8 cellular contexts compared by ENCODE assay signal in the genomic region with DNA sequence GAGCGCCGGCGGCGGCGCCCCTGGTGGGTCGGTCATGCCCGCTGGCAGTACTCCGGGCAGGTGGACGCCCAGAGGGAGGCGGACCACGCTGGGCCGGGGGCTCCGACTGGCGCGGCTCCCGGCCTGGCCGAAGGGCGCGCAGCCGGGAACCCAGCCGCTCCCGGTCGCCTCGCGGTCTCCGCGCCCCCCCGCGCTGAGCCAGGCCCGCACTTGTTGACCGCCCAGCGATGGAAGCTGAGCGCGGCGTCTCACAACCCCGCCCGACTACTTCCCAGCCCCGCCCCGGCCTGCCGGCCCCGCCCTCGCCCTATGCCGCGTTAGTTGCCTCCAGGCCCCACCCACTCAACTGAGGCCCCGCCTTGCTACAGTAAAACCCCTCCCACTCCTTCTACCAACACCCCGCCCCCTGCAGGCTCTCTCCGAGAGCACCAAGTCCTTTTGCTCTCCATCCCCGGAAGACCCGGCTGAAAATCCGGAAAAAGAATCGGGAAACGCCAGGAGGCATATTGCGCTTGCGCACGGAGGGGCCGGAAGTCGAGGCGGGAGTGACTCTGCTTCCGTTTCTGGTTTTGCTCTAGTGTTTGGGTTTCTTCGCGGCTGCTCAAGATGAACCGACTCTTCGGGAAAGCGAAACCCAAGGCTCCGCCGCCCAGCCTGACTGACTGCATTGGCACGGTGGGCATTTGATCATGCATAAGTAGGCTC. TPM values are rescaled to one million over a fixed set of nuclear protein-coding genes. Genes with fewer than 3 reads are reported as not detected.
DNase-seq lines count a peak whose midpoint lies in the region; ATAC-seq lines count a peak whose summit lies in the region.

A gene (minus strand): TSS at position 236 of the 705 bp plus-strand sequence.
A gene (plus strand): TSS at position 577 of the 705 bp plus-strand sequence. CDS start 30 bp downstream, at position 607.

- H3K9me3 Mint-ChIP-seq in effector memory CD8-positive, alpha-beta T cell, result no peaks in the 10 kb centered on the region

- ATAC-seq in GM21360 (IDR thresholded peaks at IDR 0.05; ENCODE audit: unreplicated experiment), result peak; percentile 86
- ATAC-seq in effector memory CD8-positive, alpha-beta T cell (replicated peaks), result peak; percentile 84

- H3K27ac Mint-ChIP-seq in effector memory CD8-positive, alpha-beta T cell, result peak within 1 kb of the TSS; percentile 91 to 97

- peak within 1 kb of the TSS; percentile 88 to 96 for H3K4me3 Mint-ChIP-seq in effector memory CD8-positive, alpha-beta T cell

- H3K4me1 Mint-ChIP-seq in effector memory CD8-positive, alpha-beta T cell (ENCODE audit: low read depth in 2 of 2), result peaks cover 32 to 44% of the 10 kb centered on the region in 2 donors

- peaks cover 47% of the 10 kb centered on the region for H3K36me3 Mint-ChIP-seq in effector memory CD8-positive, alpha-beta T cell (ENCODE audit: insufficient read depth)

- no peaks in the 10 kb centered on the region for H3K27me3 Mint-ChIP-seq in effector memory CD8-positive, alpha-beta T cell

- peak; percentile 99 for DNase-seq in COR-L47 (lab: John Stamatoyannopoulos, UW)
- peak; percentile 98 for DNase-seq in HT1080 (ENCODE audit: low read depth)
- DNase-seq in NOMO-1 treated with DMSO at 0.1 percent for 48 hours (lab: John Stamatoyannopoulos, UW; ENCODE audit: unreplicated experiment), result peak; percentile 100
- DNase-seq in activated CD8-positive, alpha-beta memory T cell treated with anti-CD3 and anti-CD28 coated beads for 4 hours (ENCODE audit: low read depth in 2 of 2), result peak; percentile 99 to 100
- DNase-seq in effector memory CD8-positive, alpha-beta T cell, result peak; percentile 99 to 100 (median 99)
- DNase-seq in medulla oblongata (ENCODE audit: extremely low spot score), result peak; percentile 100
- DNase-seq in stimulated activated CD8-positive, alpha-beta memory T cell treated with anti-CD3 and anti-CD28 coated beads, Interleukin-12 subunit alpha, Interleukin-12 subunit beta, amount 100 ng/mL, for 1 hour (ENCODE audit: low read depth), result peak; percentile 99

RNA-seq across cellular contexts. Expression of the first gene that starts in this region (rescaled TPM):
- 63.3 and 65.7 TPM in 2 replicates for total RNA-seq in HT1080 (2014; rRNA removed; shearing (Covaris generic))
- polyA plus RNA-seq in HT1080 (2015; cell fraction: cytosol; rRNA removed), result 49.8 and 51.9 TPM in 2 replicates
- 23.5 and 30.6 TPM in 2 replicates for polyA plus RNA-seq in HT1080 (2015; cell fraction: nucleus; rRNA removed)

RNA-seq across cellular contexts. Expression of the second gene that starts in this region (rescaled TPM):
- 86.5 and 87.5 TPM in 2 replicates for total RNA-seq in HT1080 (2014; rRNA removed; shearing (Covaris generic))
- polyA plus RNA-seq in HT1080 (2015; cell fraction: cytosol; rRNA removed), result 124 and 136 TPM in 2 replicates
- polyA plus RNA-seq in HT1080 (2015; cell fraction: nucleus; rRNA removed), result 100 and 103 TPM in 2 replicates

Comparison
In these comparisons a context has a peak if more than half of its experiments do, and no peak if none do; other contexts are left out.
1. Peak in every context shown above with its lines: DNase-seq and ATAC-seq.